In the genomic region with DNA sequence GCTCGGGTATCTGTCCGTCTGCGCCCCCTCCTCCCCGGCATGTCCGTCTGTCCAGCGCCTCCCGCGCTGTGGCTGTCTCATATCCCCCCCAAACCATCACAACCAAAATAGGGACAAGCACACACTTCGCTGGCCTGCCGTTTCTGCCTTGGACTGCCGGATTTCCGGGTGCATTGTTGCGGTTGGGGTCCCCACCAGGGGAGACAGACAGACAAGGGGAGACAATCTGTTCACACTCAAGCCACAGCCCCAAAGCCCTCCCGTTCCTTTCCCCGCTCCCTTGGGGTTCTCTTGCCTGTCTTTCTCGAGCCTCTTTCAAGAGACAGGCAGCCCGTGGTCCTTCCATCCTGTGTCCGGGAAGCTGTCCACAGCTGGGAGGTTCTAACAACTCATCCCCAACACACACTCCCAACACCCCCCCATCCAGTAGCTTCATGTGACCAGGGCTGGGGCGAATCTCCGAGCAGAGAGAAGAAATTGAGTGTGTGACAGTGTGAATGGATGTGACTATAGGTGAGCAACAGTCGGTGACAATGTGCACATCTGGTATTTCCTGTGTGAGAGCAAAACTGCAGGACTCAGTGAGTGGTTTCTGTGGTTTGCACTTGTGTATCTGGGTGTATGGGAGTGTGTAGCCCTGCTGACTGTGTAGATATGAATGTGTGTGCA, we compare ENCODE assay signal across 8 cellular contexts. TPM values are rescaled to one million over a fixed set of nuclear protein-coding genes. Genes with fewer than 3 reads are reported as not detected.
A peak's percentile ranks its signal among the peaks of the same experiment; 100 is the strongest.
DNase-seq lines count a peak whose midpoint lies in the region; ATAC-seq and TF ChIP-seq lines count a peak whose summit lies in the region.

No MANE protein-coding gene starts in this region.

- H3K4me1 ChIP-seq in PC-3 (ENCODE audit: insufficient read depth, low read length) = peaks cover 37% of the 10 kb centered on the region

- H3K27ac Mint-ChIP-seq in immature natural killer cell = peak overlapping the region; percentile 98 to 100 (median 100)

- H3K36me3 ChIP-seq in PC-3 (ENCODE audit: low read depth, low read length) = no peaks in the 10 kb centered on the region

- peak overlapping the region; percentile 86 for H3K9ac ChIP-seq in PC-3 (ENCODE audit: low read length)

- peak; percentile 44 for DNase-seq in stimulated activated CD4-positive, alpha-beta T cell treated with anti-CD3 and anti-CD28 coated beads, Interleukin-15, amount 100 ng/mL, for 24 hours
- no peak for DNase-seq in stimulated activated CD4-positive, alpha-beta T cell treated with anti-CD3 and anti-CD28 coated beads, Interleukin-4, amount 100 ng/mL, for 1 hour
- DNase-seq in PC-3 (peak; percentile 24), astrocyte of the spinal cord (ENCODE audit: low read depth, low spot score) (peak; percentile 74), immature natural killer cell (peak; percentile 83 to 84 (median 84)), cortex of kidney (lab: John Stamatoyannopoulos, UW) (no peak), amniotic stem cell (lab: John Stamatoyannopoulos, UW) (no peak)
- peak; percentile 33 to 34 for DNase-seq in stimulated activated CD4-positive, alpha-beta T cell treated with anti-CD3 and anti-CD28 coated beads, Interleukin-2, amount 100 ng/mL, for 48 hours

- TF ChIP-seq CTCF in PC-3 (conservative IDR thresholded peaks at IDR 0.05; ENCODE audit: low read depth, low read length) (no peak), astrocyte of the spinal cord (IDR thresholded peaks at IDR 0.05; ENCODE audit: low read depth, low read length) (no peak)

- H3K4me2 ChIP-seq in PC-3 (ENCODE audit: low read length) = peak overlapping the region; percentile 99

- H3K4me3 ChIP-seq in PC-3 (ENCODE audit: low read length) = peak overlapping the region; percentile 77
- H3K4me3 ChIP-seq in astrocyte of the spinal cord (ENCODE audit: low read depth, low read length) = peak overlapping the region; percentile 74

- in situ Hi-C loops in astrocyte of the spinal cord (cut with HindIII; ENCODE audit: low sequenced_read_pairs) = no loop called here

- H3K4me1 Mint-ChIP-seq in immature natural killer cell = peaks cover 71 to 73% of the 10 kb centered on the region in 2 donors

- peaks cover 39 to 50% (median 43%) of the 10 kb centered on the region in 3 donors for H3K27me3 Mint-ChIP-seq in immature natural killer cell (ENCODE audit: low read depth in 3 of 3)

- CTCF ChIA-PET in PC-3 (lab: Charles Lee) = no interaction called here

- H2AFZ ChIP-seq in PC-3 (ENCODE audit: low read length) = peak overlapping the region; percentile 82

- H4K20me1 ChIP-seq in PC-3 (ENCODE audit: low read length) = no peaks in the 10 kb centered on the region

- no peak; the same call in 1 of the 2 replicates for ATAC-seq in PC-3

- peak overlapping the region; percentile 73 for H3K27ac ChIP-seq in PC-3 (ENCODE audit: low read length)

- no peaks in the 10 kb centered on the region for H3F3A ChIP-seq in PC-3 (ENCODE audit: low read length, unreplicated experiment)

- TSS peak; percentile 94 for BruUV-seq in PC-3 (replicated peaks; lab: Mats Ljungman, UMichigan)

- intact Hi-C loops in PC-3 (cut with micrococcal nuclease) = loop anchor here (2.0 kb wide), 1 partner anchor 15 kb away; a partner anchor contains a TSS

- no peaks in the 10 kb centered on the region for H3K9me3 ChIP-seq in PC-3 (ENCODE audit: low read length)

- H3K27me3 ChIP-seq in PC-3 (ENCODE audit: low read length) = no peaks in the 10 kb centered on the region

- no peaks in the 10 kb centered on the region for H3K9me2 ChIP-seq in PC-3 (replicated peaks; ENCODE audit: low read length)

- POLR2A ChIA-PET in PC-3 (lab: Charles Lee; ENCODE audit: unreplicated experiment) = interaction anchor here (0.6 to 1.0 kb wide), 2 partner anchors 16 to 22 kb away, joined by 4 to 8 read pairs; no protein-coding TSS in a partner anchor

- H3K79me2 ChIP-seq in PC-3 (ENCODE audit: low read length) = no peaks in the 10 kb centered on the region

- peaks cover 0 to 2% (median 0%) of the 10 kb centered on the region in 6 donors for H3K9me3 Mint-ChIP-seq in immature natural killer cell

- peak overlapping the region; percentile 85 to 96 (median 91) for H3K4me3 Mint-ChIP-seq in immature natural killer cell

- H3K36me3 Mint-ChIP-seq in immature natural killer cell = peaks cover 3 to 7% (median 4%) of the 10 kb centered on the region in 3 donors

RNA-seq across cellular contexts. Expression of a gene that starts 16.5 kb away (rescaled TPM):
- total RNA-seq in PC-3 (2014; rRNA removed) = 35.8 and 60.5 TPM in 2 replicates
- polyA plus RNA-seq in immature natural killer cell = 10 to 100 TPM; 11.6 to 30.1 (median 11.6) TPM

RNA-seq across cellular contexts. Expression of a gene that starts 27.6 kb away (rescaled TPM):
- total RNA-seq in PC-3 (2014; rRNA removed) = 56.2 and 57.3 TPM in 2 replicates
- 10 to 100 TPM; 50.8 to 62.2 (median 54.5) TPM for polyA plus RNA-seq in immature natural killer cell

RNA-seq across cellular contexts. Expression of a gene that starts 44.9 kb away (rescaled TPM):
- total RNA-seq in PC-3 (2014; rRNA removed) = 25.9 and 43.0 TPM in 2 replicates
- polyA plus RNA-seq in immature natural killer cell = 1 to 10 TPM in 1 of 3 donors, under 1 TPM in 2; 0.43 to 2.3 (median 0.77) TPM

RNA-seq across cellular contexts. Expression of a gene that starts 45.5 kb away (rescaled TPM):
- total RNA-seq in PC-3 (2014; rRNA removed) = 9.5 and 12.9 TPM in 2 replicates
- polyA plus RNA-seq in immature natural killer cell = under 1 TPM in 2 of 3 donors, not detected in 1; 0.48 to 0.80 TPM

RNA-seq across cellular contexts. Expression of a gene that starts 46.4 kb away (rescaled TPM):
- total RNA-seq in PC-3 (2014; rRNA removed) = 28.6 and 36.4 TPM in 2 replicates
- polyA plus RNA-seq in immature natural killer cell = under 1 TPM in 2 of 3 donors, not detected in 1; 0.08 to 0.84 TPM

Comparison
In these comparisons a context has a peak if more than half of its experiments do, and no peak if none do; other contexts are left out.
1. DNase-seq: peak in stimulated activated CD4-positive, alpha-beta T cell treated with anti-CD3 and anti-CD28 coated beads, Interleukin-15, amount 100 ng/mL, for 24 hours (single experiment), PC-3 (single experiment), astrocyte of the spinal cord (single experiment), immature natural killer cell (3 of 3) and stimulated activated CD4-positive, alpha-beta T cell treated with anti-CD3 and anti-CD28 coated beads, Interleukin-2, amount 100 ng/mL, for 48 hours (2 of 2); none in stimulated activated CD4-positive, alpha-beta T cell treated with anti-CD3 and anti-CD28 coated beads, Interleukin-4, amount 100 ng/mL, for 1 hour (single experiment), cortex of kidney (single experiment) and amniotic stem cell (single experiment).